Comparison of ENCODE assay signal across 1 cellular context in genomic region chr3:151686257-151686656, GRCh38.
TF ChIP-seq lines count a peak whose summit lies in the region.

No MANE protein-coding gene starts in this region.

TF ChIP-seq in GM23338, 12 proteins besides CTCF, POLR2A, EP300 and RAD21 (continued from another document):
- TF ChIP-seq, protein P1, sequence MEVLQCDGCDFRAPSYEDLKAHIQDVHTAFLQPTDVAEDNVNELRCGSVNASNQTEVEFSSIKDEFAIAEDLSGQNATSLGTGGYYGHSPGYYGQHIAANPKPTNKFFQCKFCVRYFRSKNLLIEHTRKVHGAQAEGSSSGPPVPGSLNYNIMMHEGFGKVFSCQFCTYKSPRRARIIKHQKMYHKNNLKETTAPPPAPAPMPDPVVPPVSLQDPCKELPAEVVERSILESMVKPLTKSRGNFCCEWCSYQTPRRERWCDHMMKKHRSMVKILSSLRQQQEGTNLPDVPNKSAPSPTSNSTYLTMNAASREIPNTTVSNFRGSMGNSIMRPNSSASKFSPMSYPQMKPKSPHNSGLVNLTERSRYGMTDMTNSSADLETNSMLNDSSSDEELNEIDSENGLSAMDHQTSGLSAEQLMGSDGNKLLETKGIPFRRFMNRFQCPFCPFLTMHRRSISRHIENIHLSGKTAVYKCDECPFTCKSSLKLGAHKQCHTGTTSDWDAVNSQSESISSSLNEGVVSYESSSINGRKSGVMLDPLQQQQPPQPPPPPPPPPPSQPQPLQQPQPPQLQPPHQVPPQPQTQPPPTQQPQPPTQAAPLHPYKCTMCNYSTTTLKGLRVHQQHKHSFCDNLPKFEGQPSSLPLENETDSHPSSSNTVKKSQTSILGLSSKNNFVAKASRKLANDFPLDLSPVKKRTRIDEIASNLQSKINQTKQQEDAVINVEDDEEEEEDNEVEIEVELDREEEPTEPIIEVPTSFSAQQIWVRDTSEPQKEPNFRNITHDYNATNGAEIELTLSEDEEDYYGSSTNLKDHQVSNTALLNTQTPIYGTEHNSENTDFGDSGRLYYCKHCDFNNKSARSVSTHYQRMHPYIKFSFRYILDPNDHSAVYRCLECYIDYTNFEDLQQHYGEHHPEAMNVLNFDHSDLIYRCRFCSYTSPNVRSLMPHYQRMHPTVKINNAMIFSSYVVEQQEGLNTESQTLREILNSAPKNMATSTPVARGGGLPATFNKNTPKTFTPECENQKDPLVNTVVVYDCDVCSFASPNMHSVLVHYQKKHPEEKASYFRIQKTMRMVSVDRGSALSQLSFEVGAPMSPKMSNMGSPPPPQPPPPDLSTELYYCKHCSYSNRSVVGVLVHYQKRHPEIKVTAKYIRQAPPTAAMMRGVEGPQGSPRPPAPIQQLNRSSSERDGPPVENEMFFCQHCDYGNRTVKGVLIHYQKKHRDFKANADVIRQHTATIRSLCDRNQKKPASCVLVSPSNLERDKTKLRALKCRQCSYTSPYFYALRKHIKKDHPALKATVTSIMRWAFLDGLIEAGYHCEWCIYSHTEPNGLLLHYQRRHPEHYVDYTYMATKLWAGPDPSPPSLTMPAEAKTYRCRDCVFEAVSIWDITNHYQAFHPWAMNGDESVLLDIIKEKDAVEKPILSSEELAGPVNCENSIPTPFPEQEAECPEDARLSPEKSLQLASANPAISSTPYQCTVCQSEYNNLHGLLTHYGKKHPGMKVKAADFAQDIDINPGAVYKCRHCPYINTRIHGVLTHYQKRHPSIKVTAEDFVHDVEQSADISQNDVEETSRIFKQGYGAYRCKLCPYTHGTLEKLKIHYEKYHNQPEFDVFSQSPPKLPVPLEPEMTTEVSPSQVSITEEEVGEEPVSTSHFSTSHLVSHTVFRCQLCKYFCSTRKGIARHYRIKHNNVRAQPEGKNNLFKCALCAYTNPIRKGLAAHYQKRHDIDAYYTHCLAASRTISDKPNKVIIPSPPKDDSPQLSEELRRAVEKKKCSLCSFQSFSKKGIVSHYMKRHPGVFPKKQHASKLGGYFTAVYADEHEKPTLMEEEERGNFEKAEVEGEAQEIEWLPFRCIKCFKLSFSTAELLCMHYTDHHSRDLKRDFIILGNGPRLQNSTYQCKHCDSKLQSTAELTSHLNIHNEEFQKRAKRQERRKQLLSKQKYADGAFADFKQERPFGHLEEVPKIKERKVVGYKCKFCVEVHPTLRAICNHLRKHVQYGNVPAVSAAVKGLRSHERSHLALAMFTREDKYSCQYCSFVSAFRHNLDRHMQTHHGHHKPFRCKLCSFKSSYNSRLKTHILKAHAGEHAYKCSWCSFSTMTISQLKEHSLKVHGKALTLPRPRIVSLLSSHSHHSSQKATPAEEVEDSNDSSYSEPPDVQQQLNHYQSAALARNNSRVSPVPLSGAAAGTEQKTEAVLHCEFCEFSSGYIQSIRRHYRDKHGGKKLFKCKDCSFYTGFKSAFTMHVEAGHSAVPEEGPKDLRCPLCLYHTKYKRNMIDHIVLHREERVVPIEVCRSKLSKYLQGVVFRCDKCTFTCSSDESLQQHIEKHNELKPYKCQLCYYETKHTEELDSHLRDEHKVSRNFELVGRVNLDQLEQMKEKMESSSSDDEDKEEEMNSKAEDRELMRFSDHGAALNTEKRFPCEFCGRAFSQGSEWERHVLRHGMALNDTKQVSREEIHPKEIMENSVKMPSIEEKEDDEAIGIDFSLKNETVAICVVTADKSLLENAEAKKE (CRISPR knock-in tag; IDR thresholded peaks at IDR 0.05) = no peak
- no peak for TF ChIP-seq NANOG (IDR thresholded peaks at IDR 0.05; ENCODE audit: borderline replicate concordance)
- no peak for TF ChIP-seq EZH2 (IDR thresholded peaks at IDR 0.05; ENCODE audit: low read depth, unreplicated experiment)
- no peak for TF ChIP-seq REST (IDR thresholded peaks at IDR 0.05; ENCODE audit: unreplicated experiment)
- TF ChIP-seq ETS1 (IDR thresholded peaks at IDR 0.05) = no peak
- TF ChIP-seq EZH2phosphoT487 (IDR thresholded peaks at IDR 0.05; ENCODE audit: unreplicated experiment) = no peak
- no peak for TF ChIP-seq ZNF331 (CRISPR knock-in tag; IDR thresholded peaks at IDR 0.05; ENCODE audit: low read depth)
- TF ChIP-seq JUNB (IDR thresholded peaks at IDR 0.05; ENCODE audit: unreplicated experiment) = no peak
